Comparison of ENCODE assay signal across 18 cellular contexts in the genomic region with DNA sequence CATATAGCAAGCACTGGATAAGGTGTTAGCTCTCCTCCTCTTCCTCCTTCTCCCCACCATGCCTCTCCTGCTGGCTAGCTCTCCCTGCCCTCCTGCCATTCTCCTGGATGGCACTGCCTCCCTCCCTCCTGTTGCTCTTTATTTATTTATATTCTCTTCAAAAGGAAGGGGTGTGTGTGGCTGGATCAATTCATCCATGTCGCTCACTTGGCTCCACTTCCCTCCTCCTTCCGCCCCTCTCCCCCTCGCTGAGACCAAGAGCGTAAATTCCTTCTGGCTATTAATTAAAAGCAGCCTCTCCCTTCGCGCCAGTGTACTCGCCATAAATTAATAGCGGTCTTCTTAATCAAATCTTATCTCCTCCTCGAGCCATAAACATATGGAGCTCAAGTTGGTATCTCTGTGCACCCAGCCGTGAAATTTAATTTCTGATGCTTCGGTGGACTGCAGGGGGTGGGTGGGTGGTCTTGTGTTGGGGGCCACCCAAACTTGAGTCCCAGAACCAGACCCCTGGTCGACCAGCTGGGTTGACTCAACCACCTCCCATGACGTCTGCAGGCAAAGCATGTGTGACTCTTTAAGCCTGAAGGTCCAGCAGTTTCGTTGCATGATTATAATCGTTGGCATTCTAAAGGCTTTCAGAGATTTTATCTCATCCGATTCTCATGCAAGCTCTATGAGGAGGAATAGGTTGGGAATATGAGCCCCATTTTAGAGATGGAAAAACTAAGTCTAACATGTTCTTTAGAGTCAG. TPM values are rescaled to one million over a fixed set of nuclear protein-coding genes. Genes with fewer than 3 reads are reported as not detected.
A peak's percentile ranks its signal among the peaks of the same experiment; 100 is the strongest.
DNase-seq lines count a peak whose midpoint lies in the region; ATAC-seq and TF ChIP-seq lines count a peak whose summit lies in the region.
"Had no signal": no experiment of that assay in that cellular context is flagged by ENCODE, and none has a peak within 500 bp of the region (broad histone marks: within the 10 kb centered on the region; RNA-seq: fewer than 3 reads in every experiment).

No MANE protein-coding gene starts in this region.

- no peaks in the 10 kb centered on the region for H3K9me2 ChIP-seq in GM23248 (ENCODE audit: insufficient read depth)
- no peaks in the 10 kb centered on the region for H3K9me2 ChIP-seq in SK-N-SH

- WGBS in GM23248 (ENCODE audit: low coverage in 1 of 2, low lambda C conversion rate in 2 of 2, missing lambda C conversion rate in 2 of 2), 2 experiments = 6% methylated on average over 16 of the region's 16 CpGs
- 12% methylated on average over 16 of the region's 16 CpGs for WGBS in SK-N-SH (ENCODE audit: low lambda C conversion rate)
- 61 to 68% methylated on average over 16 of the region's 16 CpGs for WGBS in testis, 2 donors

- TF ChIP-seq CTCF in SK-N-SH (IDR thresholded peaks at IDR 0.05) (no peak), type B pancreatic cell (conservative IDR thresholded peaks at IDR 0.05) (no peak), testis (IDR thresholded peaks at IDR 0.05) (no peak)

- no peaks in the 10 kb centered on the region for H3K27me3 Mint-ChIP-seq in naive thymus-derived CD8-positive, alpha-beta T cell
- peaks cover 13% of the 10 kb centered on the region for H3K27me3 Mint-ChIP-seq in type B pancreatic cell

- H3K27ac Mint-ChIP-seq in naive thymus-derived CD8-positive, alpha-beta T cell = peak overlapping the region in 8 of 10 donors; percentile 13 to 97 (median 52)
- H3K27ac Mint-ChIP-seq in type B pancreatic cell = no peak overlapping the region
- H3K27ac Mint-ChIP-seq: CD14-positive monocyte had no signal

- no peak for ATAC-seq in naive thymus-derived CD8-positive, alpha-beta T cell

- H3K36me3 ChIP-seq in GM23248 (ENCODE audit: low read depth) = no peaks in the 10 kb centered on the region
- no peaks in the 10 kb centered on the region for H3K36me3 ChIP-seq in SK-N-SH (replicated peaks in 1 of 2; ENCODE audit: control insufficient read depth in 1 of 2, insufficient read depth in 2 of 2, low read length in 1 of 2)
- no peaks in the 10 kb centered on the region for H3K36me3 ChIP-seq in testis (ENCODE audit: low read depth, missing control alignments)
- H3K36me3 ChIP-seq: prostate gland, spleen had no signal

- H3K36me3 Mint-ChIP-seq in naive thymus-derived CD8-positive, alpha-beta T cell = no peaks in the 10 kb centered on the region
- H3K36me3 Mint-ChIP-seq in type B pancreatic cell = no peaks in the 10 kb centered on the region
- H3K36me3 Mint-ChIP-seq: CD14-positive monocyte had no signal

- no peaks in the 10 kb centered on the region for H3K4me1 ChIP-seq in GM23248 (ENCODE audit: insufficient read depth)
- peaks cover 0 to 30% of the 10 kb centered on the region in 2 experiments; a peak in 2 of 4 replicates for H3K4me1 ChIP-seq in SK-N-SH (ENCODE audit: control insufficient read depth in 1 of 2, insufficient read depth in 2 of 2, low read depth in 1 of 2, low read length in 1 of 2)
- H3K4me1 ChIP-seq in testis = no peaks in the 10 kb centered on the region
- H3K4me1 ChIP-seq: prostate gland had no signal

- H3K9me3 ChIP-seq in GM23248 (ENCODE audit: low read depth) (no peaks in the 10 kb centered on the region), SK-N-SH (no peaks in the 10 kb centered on the region; the same call in 1 of the 2 replicates), testis (no peaks in the 10 kb centered on the region)
- H3K9me3 ChIP-seq: prostate gland, spleen had no signal

- H4K20me1 ChIP-seq in GM23248 (ENCODE audit: insufficient read depth) (no peaks in the 10 kb centered on the region), SK-N-SH (ENCODE audit: insufficient read depth) (no peaks in the 10 kb centered on the region)

- peaks cover 22 to 76% (median 64%) of the 10 kb centered on the region in 4 donors for H3K4me1 Mint-ChIP-seq in naive thymus-derived CD8-positive, alpha-beta T cell
- peaks cover 29% of the 10 kb centered on the region for H3K4me1 Mint-ChIP-seq in type B pancreatic cell (ENCODE audit: unreplicated experiment)

- in situ Hi-C loops in GM23248 (cut with MboI) = no loop called here

- no peak for TF ChIP-seq POLR2A in testis (IDR thresholded peaks at IDR 0.05)

- peak in 1 of 2 experiments; percentile 77; a peak in 2 of 4 replicates for TF ChIP-seq EP300 in SK-N-SH (IDR thresholded peaks at IDR 0.05; ENCODE audit: borderline replicate concordance in 1 of 2, low read depth in 1 of 2, low read length in 1 of 2)

- H3F3A ChIP-seq in GM23248 (ENCODE audit: insufficient read depth) (no peaks in the 10 kb centered on the region), SK-N-SH (replicated peaks; ENCODE audit: insufficient read depth) (no peaks in the 10 kb centered on the region)

- POLR2A ChIA-PET in SK-N-SH (lab: Yijun Ruan, JAX) = interaction anchor here (0.9 to 2.4 kb wide), 4 partner anchors 10 to 112 kb away, joined by 3 to 10 read pairs (median 4); no protein-coding TSS in a partner anchor
- POLR2A ChIA-PET in naive thymus-derived CD8-positive, alpha-beta T cell (lab: Charles Lee) = interaction anchor here (1.0 to 2.7 kb wide), 4 partner anchors 14 to 60 kb away, joined by 3 to 21 read pairs (median 6); no protein-coding TSS in a partner anchor

- H3K79me2 ChIP-seq in GM23248 (ENCODE audit: insufficient read depth) (no peaks in the 10 kb centered on the region), SK-N-SH (ENCODE audit: insufficient read depth) (no peaks in the 10 kb centered on the region)

- no peak for TF ChIP-seq RAD21 in SK-N-SH (IDR thresholded peaks at IDR 0.05; ENCODE audit: low read length)

- no peaks in the 10 kb centered on the region for H3K9me3 Mint-ChIP-seq in naive thymus-derived CD8-positive, alpha-beta T cell
- H3K9me3 Mint-ChIP-seq in type B pancreatic cell = no peaks in the 10 kb centered on the region
- H3K9me3 Mint-ChIP-seq: CD14-positive monocyte, neural crest cell had no signal

- H3K27me3 ChIP-seq in GM23248 (replicated peaks; ENCODE audit: insufficient read depth) = peaks cover 19% of the 10 kb centered on the region; the same call in 1 of the 2 replicates
- no peaks in the 10 kb centered on the region for H3K27me3 ChIP-seq in SK-N-SH (ENCODE audit: insufficient read depth)
- H3K27me3 ChIP-seq in testis = no peaks in the 10 kb centered on the region
- H3K27me3 ChIP-seq: spleen had no signal

- H3K9ac ChIP-seq in GM23248 (no peak overlapping the region), SK-N-SH (no peak overlapping the region)

- peak; percentile 37 for DNase-seq in DMS 273 (lab: John Stamatoyannopoulos, UW; ENCODE audit: unreplicated experiment)
- DNase-seq in DMS 273 treated with DMSO at 0.1 percent for 48 hours (lab: John Stamatoyannopoulos, UW) = no peak
- DNase-seq in GM23248 = peak; percentile 22
- DNase-seq in SK-N-SH = peak; percentile 82
- no peak for DNase-seq in naive thymus-derived CD8-positive, alpha-beta T cell
- DNase-seq in type B pancreatic cell (ENCODE audit: extremely low spot score, unreplicated experiment) = no peak
- no peak for DNase-seq in activated CD4-positive, alpha-beta T cell treated with anti-CD3 and anti-CD28 coated beads, Interleukin-2, amount 50 U/mL, for 48 hours
- no peak for DNase-seq in testis
- DNase-seq: activated CD8-positive, alpha-beta memory T cell treated with anti-CD3 and anti-CD28 coated beads for 24 hours; cortex of kidney; foreskin melanocyte; SHP77; spleen had no signal

- H3K4me3 Mint-ChIP-seq in naive thymus-derived CD8-positive, alpha-beta T cell = peak overlapping the region in 1 of 10 donors; percentile 39
- no peak overlapping the region for H3K4me3 Mint-ChIP-seq in type B pancreatic cell
- H3K4me3 Mint-ChIP-seq: CD14-positive monocyte, neural crest cell had no signal

- no peak overlapping the region for H3K27ac ChIP-seq in GM23248
- no peak overlapping the region for H3K27ac ChIP-seq in SK-N-SH (ENCODE audit: low read depth in 2 of 2, low read length in 1 of 2)
- H3K27ac ChIP-seq in testis = no peak overlapping the region
- H3K27ac ChIP-seq: 22Rv1, HL-60, prostate gland, spleen had no signal

- CTCF ChIA-PET in SK-N-SH (lab: Yijun Ruan, JAX) = interaction anchor here (0.6 to 8.6 kb wide), 45 partner anchors 8 to 613 kb away, joined by 3 to 96 read pairs (median 4); a partner anchor contains a TSS

- intact Hi-C loops in testis (cut with DNase I; ENCODE audit: low total_unique reads) = no loop called here

- H3K4me2 ChIP-seq in GM23248 (ENCODE audit: unreplicated experiment) = no peak overlapping the region
- H3K4me2 ChIP-seq in SK-N-SH = no peak overlapping the region

- H2AFZ ChIP-seq in GM23248 (no peak overlapping the region), SK-N-SH (ENCODE audit: low read depth) (no peak overlapping the region)

- H3K4me3 ChIP-seq in GM23248 (no peak overlapping the region), SK-N-SH (ENCODE audit: low read depth in 2 of 2, low read length in 1 of 2) (no peak overlapping the region), testis (no peak overlapping the region)
- H3K4me3 ChIP-seq: prostate gland, spleen had no signal

TF ChIP-seq in SK-N-SH, 30 proteins besides CTCF, POLR2A, EP300 and RAD21 (continues in another document):
- TF ChIP-seq FOSL2 (IDR thresholded peaks at IDR 0.05; ENCODE audit: borderline replicate concordance, low read depth) = no peak
- TF ChIP-seq ELF1 (IDR thresholded peaks at IDR 0.05) = no peak

RNA-seq across cellular contexts. Expression of a gene that starts 57.9 kb away (rescaled TPM):
- total RNA-seq in GM23248 (2014; rRNA removed; shearing (Covaris generic)) = under 0.01 TPM in 1 of 2 replicates, not detected in the other
- polyA plus RNA-seq in GM23248 (2016; fragmentation: Nextera tagmentation; extraction: Ambion mirVana) (0.03 TPM in 1 of 2 replicates, not detected in the other), SK-N-SH (2012; rRNA removed) (0.02 TPM in 2 replicates), testis (ENCODE audit: insufficient read depth, low read depth, low replicate concordance) (55.4 TPM)
- polyA plus RNA-seq in SK-N-SH (2012; cell fraction: cytosol; rRNA removed) = 0.01 and 0.04 TPM in 2 replicates
- polyA plus RNA-seq in SK-N-SH (2012; cell fraction: nucleus; rRNA removed) = 0.02 and 0.04 TPM in 2 replicates
- 10 to 100 TPM; 10.4 to 11.3 TPM for total RNA-seq in naive thymus-derived CD8-positive, alpha-beta T cell
- polyA plus RNA-seq in naive thymus-derived CD8-positive, alpha-beta T cell = 1 to 10 TPM in 2 of 3 donors, under 1 TPM in 1; 0.27 to 4.2 (median 1.6) TPM
- total RNA-seq in type B pancreatic cell (ENCODE audit: low replicate concordance) (4.6 and 47.3 TPM in 2 replicates), testis (10 to 100 TPM; 36.9 to 63.4 TPM)
- polyA plus RNA-seq: CD14-positive monocyte had no signal

Comparison
In these comparisons a context has a peak if more than half of its experiments do, and no peak if none do; other contexts are left out.
1. DNase-seq: peak in DMS 273 (single experiment), GM23248 (single experiment) and SK-N-SH (single experiment); none in DMS 273 treated with DMSO at 0.1 percent for 48 hours (single experiment), naive thymus-derived CD8-positive, alpha-beta T cell (0 of 10), type B pancreatic cell (single experiment), activated CD4-positive, alpha-beta T cell treated with anti-CD3 and anti-CD28 coated beads, Interleukin-2, amount 50 U/mL, for 48 hours (0 of 2) and testis (single experiment).